In the genomic region with DNA sequence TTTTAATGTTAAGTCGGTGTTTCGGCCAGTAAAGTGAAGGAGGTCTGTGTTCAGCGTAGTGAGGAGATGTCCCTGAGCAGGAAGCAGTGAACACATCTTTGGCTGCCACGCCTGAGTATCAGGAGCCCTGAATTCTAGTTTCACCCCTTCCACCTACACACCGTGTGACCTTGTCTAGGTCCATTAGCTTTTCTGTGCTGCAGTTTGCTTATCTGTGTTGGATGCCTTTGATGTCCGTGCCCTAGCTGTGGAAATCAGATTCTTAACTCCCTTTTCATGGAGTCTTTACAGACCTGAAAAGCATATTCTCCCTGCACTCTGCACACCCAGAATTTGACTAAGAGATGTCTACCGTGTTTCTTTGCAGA, we compare ENCODE assay signal across 9 cellular contexts. TPM values are rescaled to one million over a fixed set of nuclear protein-coding genes. Genes with fewer than 3 reads are reported as not detected.
DNase-seq lines count a peak whose midpoint lies in the region; ATAC-seq and TF ChIP-seq lines count a peak whose summit lies in the region.
"Had no signal": no experiment of that assay in that cellular context is flagged by ENCODE, and none has a peak within 500 bp of the region (broad histone marks: within the 10 kb centered on the region; RNA-seq: fewer than 3 reads in every experiment).

No MANE protein-coding gene starts in this region.

- peak overlapping the region; percentile 87 for H3K4me3 ChIP-seq in Jurkat, Clone E6-1 (ENCODE audit: low read length)
- H3K4me3 ChIP-seq in brain microvascular endothelial cell (ENCODE audit: low read depth, low read length): peak overlapping the region; percentile 88
- H3K4me3 ChIP-seq in left lung: peak overlapping the region; percentile 75 to 80
- peak overlapping the region; percentile 91 for H3K4me3 ChIP-seq in thoracic aorta

- intact Hi-C loops in CD14-positive monocyte (cut with micrococcal nuclease): loop anchor here in 1 of 2 donors (2.0 to 5.0 kb wide), 2 partner anchors 18 to 197 kb away; no protein-coding TSS in a partner anchor
- intact Hi-C loops in left lung (cut with DNase I): no loop called here

- H3K27me3 ChIP-seq in brain microvascular endothelial cell (replicated peaks) (no peaks in the 10 kb centered on the region), left lung (no peaks in the 10 kb centered on the region), thoracic aorta (replicated peaks; ENCODE audit: insufficient read depth) (no peaks in the 10 kb centered on the region)

- peak overlapping the region; percentile 88 to 97 for H3K4me3 Mint-ChIP-seq in CD14-positive monocyte

- H3K27me3 Mint-ChIP-seq in CD14-positive monocyte (ENCODE audit: low read depth in 3 of 3): peaks cover 0 to 4% (median 2%) of the 10 kb centered on the region in 3 donors

- H3K27ac ChIP-seq in brain microvascular endothelial cell: peak overlapping the region; percentile 80
- H3K27ac ChIP-seq in left lung: peak overlapping the region; percentile 85 to 93
- H3K27ac ChIP-seq in thoracic aorta: peak overlapping the region; percentile 90 to 93

- peak; percentile 28 for ATAC-seq in GM21360 (IDR thresholded peaks at IDR 0.05; ENCODE audit: unreplicated experiment)
- peak; percentile 6 for ATAC-seq in left lung
- ATAC-seq in thoracic aorta (ENCODE audit: insufficient number of reproducible peaks, low FRiP score, low read depth): peak; percentile 3

- H3K36me3 ChIP-seq in brain microvascular endothelial cell (replicated peaks): no peaks in the 10 kb centered on the region
- H3K36me3 ChIP-seq in left lung: peaks cover 0 to 14% of the 10 kb centered on the region in 2 donors
- no peaks in the 10 kb centered on the region for H3K36me3 ChIP-seq in thoracic aorta

- DNase-seq in CD14-positive monocyte (ENCODE audit: low spot score): no peak
- no peak for DNase-seq in Jurkat, Clone E6-1 (ENCODE audit: low read depth, low spot score)
- no peak for DNase-seq in brain microvascular endothelial cell
- DNase-seq in left lung: peak in 1 of 2 donors; percentile 27
- DNase-seq in thoracic aorta (ENCODE audit: low spot score): no peak
- no peak for DNase-seq in G401 (ENCODE audit: low spot score)
- DNase-seq in NCI-H1417 (lab: John Stamatoyannopoulos, UW): no peak

- TF ChIP-seq CTCF in CD14-positive monocyte (IDR thresholded peaks at IDR 0.05) (no peak), brain microvascular endothelial cell (IDR thresholded peaks at IDR 0.05; ENCODE audit: low read depth, low read length, missing control alignments) (no peak), left lung (IDR thresholded peaks at IDR 0.05) (no peak), thoracic aorta (IDR thresholded peaks at IDR 0.05) (no peak)

- in situ Hi-C loops in brain microvascular endothelial cell (cut with HindIII; ENCODE audit: low pct_ligation_motif_present, low sequenced_read_pairs): no loop called here
- in situ Hi-C loops in G401 (cut with HindIII; ENCODE audit: low sequenced_read_pairs): no loop called here

- H3K36me3 Mint-ChIP-seq in CD14-positive monocyte: peaks cover 19 to 27% of the 10 kb centered on the region in 2 donors

- H3K9me3 ChIP-seq in left lung: no peaks in the 10 kb centered on the region
- H3K9me3 ChIP-seq in thoracic aorta: no peaks in the 10 kb centered on the region

- peaks cover 7 to 64% of the 10 kb centered on the region in 2 donors for H3K4me1 ChIP-seq in left lung
- peaks cover 30 to 56% of the 10 kb centered on the region in 2 donors for H3K4me1 ChIP-seq in thoracic aorta (ENCODE audit: control insufficient read depth in 1 of 2, low read depth in 2 of 2)

- peak overlapping the region; percentile 95 to 99 (median 98) for H3K27ac Mint-ChIP-seq in CD14-positive monocyte

- H3K4me1 Mint-ChIP-seq in CD14-positive monocyte: peaks cover 48% of the 10 kb centered on the region

- H3K9me3 Mint-ChIP-seq in CD14-positive monocyte: peaks cover 0 to 3% (median under 1%) of the 10 kb centered on the region in 7 donors

RNA-seq across cellular contexts. Expression of gene FBXO38, which starts 0.6 kb away (rescaled TPM):
- polyA plus RNA-seq in CD14-positive monocyte: 10 to 100 TPM in 1 of 2 donors, 1 to 10 TPM in 1; 6.8 to 14.8 TPM
- 35.2 TPM for polyA plus RNA-seq in Jurkat, Clone E6-1 (2012; ENCODE audit: insufficient read depth, insufficient read length)
- total RNA-seq in left lung (10 to 100 TPM; 55.4 to 72.9 TPM), thoracic aorta (100 to 1,000 TPM in 1 of 2 donors, 10 to 100 TPM in 1; 33.7 to 121 TPM)
- total RNA-seq in G401 (2014; rRNA removed; shearing (Covaris generic)): 32.5 and 37.0 TPM in 2 replicates

RNA-seq across cellular contexts. Expression of gene SPINK9, which starts 49.0 kb away (rescaled TPM):
- not detected for polyA plus RNA-seq in CD14-positive monocyte
- not detected for polyA plus RNA-seq in Jurkat, Clone E6-1 (2012; ENCODE audit: insufficient read depth, insufficient read length)
- not detected for total RNA-seq in left lung
- total RNA-seq in thoracic aorta: not detected
- total RNA-seq in G401 (2014; rRNA removed; shearing (Covaris generic)): not detected in 2 replicates
- total RNA-seq: LHCN-M2 had no signal
